Comparison of ENCODE assay signal across 24 cellular contexts in genomic region chr11:61131998-61132555, GRCh38. TPM values are rescaled to one million over a fixed set of nuclear protein-coding genes. Genes with fewer than 3 reads are reported as not detected.
DNase-seq lines count a peak whose midpoint lies in the region; ATAC-seq, FAIRE-seq and TF ChIP-seq lines count a peak whose summit lies in the region.
"Had no signal": no experiment of that assay in that cellular context is flagged by ENCODE, and none has a peak within 500 bp of the region (broad histone marks: within the 10 kb centered on the region; RNA-seq: fewer than 3 reads in every experiment).

No MANE protein-coding gene starts in this region.

- H3K79me2 ChIP-seq in osteoblast (ENCODE audit: insufficient read depth, low read length), result peaks cover 2% of the 10 kb centered on the region

- H3K9ac ChIP-seq in BLaER1 treated with 17β-estradiol and CSF1 and Interleukin-3, amounts not matched to agents 10 nM and 100 nM, result peak overlapping the region in 3 of 11 experiments; percentile 18 to 44 (median 23); a peak in 3 of 22 replicates
- H3K9ac ChIP-seq in kidney (ENCODE audit: low read length in 2 of 2), result no peak overlapping the region

- intact Hi-C loops in kidney (cut with DNase I), result no loop called here

- no peak overlapping the region for H3K27ac ChIP-seq in BLaER1 treated with 17β-estradiol and CSF1 and Interleukin-3, amounts not matched to agents 10 nM and 100 nM
- H3K27ac ChIP-seq in VCaP (peak overlapping the region; percentile 84; the same call in 1 of the 2 replicates), kidney (ENCODE audit: low read depth in 2 of 2, low read length in 2 of 2) (no peak overlapping the region), osteoblast (ENCODE audit: low read depth, low read length) (no peak overlapping the region)
- H3K27ac ChIP-seq: A549, C4-2B had no signal

- H3K4me1 ChIP-seq in BLaER1 treated with 17β-estradiol and CSF1 and Interleukin-3, amounts not matched to agents 10 nM and 100 nM, result peaks cover 30 to 65% (median 45%) of the 10 kb centered on the region in 10 experiments
- H3K4me1 ChIP-seq in kidney (ENCODE audit: control insufficient read depth in 1 of 2, insufficient read depth in 1 of 2, low read depth in 1 of 2, low read length in 2 of 2), result peaks cover 0 to 10% of the 10 kb centered on the region in 2 donors
- peaks cover 15% of the 10 kb centered on the region for H3K4me1 ChIP-seq in osteoblast (ENCODE audit: insufficient read depth, low read length)
- H3K4me1 ChIP-seq: BE2C had no signal

- H3K36me3 ChIP-seq in BLaER1 treated with 17β-estradiol and CSF1 and Interleukin-3, amounts not matched to agents 10 nM and 100 nM, result peaks cover 0 to 87% (median 0%) of the 10 kb centered on the region in 11 experiments; a peak in 11 of 22 replicates
- H3K36me3 ChIP-seq in kidney (ENCODE audit: control insufficient read depth in 1 of 2, insufficient read depth in 2 of 2, low read length in 2 of 2) (peaks cover 4 to 6% of the 10 kb centered on the region in 2 donors), osteoblast (ENCODE audit: insufficient read depth, low read length) (peaks cover 6% of the 10 kb centered on the region)
- H3K36me3 ChIP-seq: BE2C, HAP-1 had no signal

- no peaks in the 10 kb centered on the region for H3K9me3 Mint-ChIP-seq in stimulated activated effector memory CD8-positive, alpha-beta T cell treated with anti-CD3 and anti-CD28 coated beads, Interleukin-12 subunit alpha, Interleukin-12 subunit beta, amount 100 ng/mL, for 72 hours
- H3K9me3 Mint-ChIP-seq: CD8-positive, alpha-beta T cell had no signal

- FAIRE-seq in kidney (lab: Jason Lieb, UNC) (no peak), RCC 7860 (lab: Jason Lieb, UNC) (no peak)
- FAIRE-seq: A549, G401.6, GM12892, H54 had no signal

- H3K36me3 Mint-ChIP-seq in stimulated activated effector memory CD8-positive, alpha-beta T cell treated with anti-CD3 and anti-CD28 coated beads, Interleukin-12 subunit alpha, Interleukin-12 subunit beta, amount 100 ng/mL, for 72 hours, result peaks cover 28% of the 10 kb centered on the region

- H3K27ac Mint-ChIP-seq in stimulated activated effector memory CD8-positive, alpha-beta T cell treated with anti-CD3 and anti-CD28 coated beads, Interleukin-12 subunit alpha, Interleukin-12 subunit beta, amount 100 ng/mL, for 72 hours, result peak overlapping the region; percentile 73
- H3K27ac Mint-ChIP-seq: CD4-positive, CD25-positive, alpha-beta regulatory T cell; CD8-positive, alpha-beta T cell had no signal

- peaks cover 0 to 3% (median 0%) of the 10 kb centered on the region in 11 experiments; a peak in 3 of 22 replicates for H3K27me3 ChIP-seq in BLaER1 treated with 17β-estradiol and CSF1 and Interleukin-3, amounts not matched to agents 10 nM and 100 nM
- H3K27me3 ChIP-seq in osteoblast (ENCODE audit: insufficient read depth, low read length), result no peaks in the 10 kb centered on the region
- H3K27me3 ChIP-seq: BE2C had no signal

- no peak overlapping the region for H3K4me3 Mint-ChIP-seq in stimulated activated effector memory CD8-positive, alpha-beta T cell treated with anti-CD3 and anti-CD28 coated beads, Interleukin-12 subunit alpha, Interleukin-12 subunit beta, amount 100 ng/mL, for 72 hours
- H3K4me3 Mint-ChIP-seq: CD4-positive, CD25-positive, alpha-beta regulatory T cell; CD8-positive, alpha-beta T cell had no signal

- peak overlapping the region in 9 of 11 experiments; percentile 37 to 82 (median 65); a peak in 16 of 22 replicates for H3K4me2 ChIP-seq in BLaER1 treated with 17β-estradiol and CSF1 and Interleukin-3, amounts not matched to agents 10 nM and 100 nM
- H3K4me2 ChIP-seq in osteoblast (ENCODE audit: insufficient read depth, low read length), result no peak overlapping the region
- H3K4me2 ChIP-seq: A549 had no signal

- TF ChIP-seq CTCF in VCaP (conservative IDR thresholded peaks at IDR 0.05) (no peak), kidney (IDR thresholded peaks at IDR 0.05; ENCODE audit: borderline replicate concordance, extremely low read depth, insufficient read depth) (no peak), osteoblast (IDR thresholded peaks at IDR 0.05; ENCODE audit: extremely low read depth, low read depth, low read length) (no peak)

- peaks cover 39 to 96% (median 57%) of the 10 kb centered on the region in 11 experiments for H4K20me1 ChIP-seq in BLaER1 treated with 17β-estradiol and CSF1 and Interleukin-3, amounts not matched to agents 10 nM and 100 nM
- peaks cover 40% of the 10 kb centered on the region for H4K20me1 ChIP-seq in osteoblast (ENCODE audit: insufficient read depth, low read length)

- no peaks in the 10 kb centered on the region for H3K9me3 ChIP-seq in BLaER1 treated with 17β-estradiol and CSF1 and Interleukin-3, amounts not matched to agents 10 nM and 100 nM (replicated peaks in 1 of 11)
- H3K9me3 ChIP-seq in kidney (ENCODE audit: control insufficient read depth in 1 of 2, low read length in 2 of 2) (no peaks in the 10 kb centered on the region), osteoblast (ENCODE audit: low read depth, low read length) (no peaks in the 10 kb centered on the region)
- H3K9me3 ChIP-seq: A549, BE2C, Caco-2, HAP-1 had no signal

- no peak overlapping the region for H2AFZ ChIP-seq in osteoblast (ENCODE audit: low read length)

- DNase-seq in kidney (peak; percentile 70), cerebellar cortex (ENCODE audit: low spot score) (no peak), osteoblast (ENCODE audit: insufficient read length, low spot score, missing footprints) (no peak), RCC 7860 (ENCODE audit: low spot score) (no peak)
- DNase-seq in stimulated activated effector memory CD8-positive, alpha-beta T cell treated with anti-CD3 and anti-CD28 coated beads, Interleukin-12 subunit alpha, Interleukin-12 subunit beta, amount 100 ng/mL, for 72 hours (ENCODE audit: low spot score in 2 of 2), result no peak
- DNase-seq: 8988T; ACHN; AML-193; BE2C; Caco-2; CD4-positive, CD25-positive, alpha-beta regulatory T cell; CD8-positive, alpha-beta T cell; DMS153; DND-41; GOT3 had no signal

- ATAC-seq in stimulated activated effector memory CD8-positive, alpha-beta T cell treated with anti-CD3 and anti-CD28 coated beads, Interleukin-12 subunit alpha, Interleukin-12 subunit beta, amount 100 ng/mL, for 72 hours, result no peak
- ATAC-seq in HG03342 (IDR thresholded peaks at IDR 0.05; ENCODE audit: unreplicated experiment), result no peak
- ATAC-seq: A549; CD8-positive, alpha-beta T cell had no signal

- H3K4me1 Mint-ChIP-seq in stimulated activated effector memory CD8-positive, alpha-beta T cell treated with anti-CD3 and anti-CD28 coated beads, Interleukin-12 subunit alpha, Interleukin-12 subunit beta, amount 100 ng/mL, for 72 hours, result peaks cover 7% of the 10 kb centered on the region

- H3K4me3 ChIP-seq in BLaER1 treated with 17β-estradiol and CSF1 and Interleukin-3, amounts not matched to agents 10 nM and 100 nM, result no peak overlapping the region
- H3K4me3 ChIP-seq in kidney (ENCODE audit: low read length in 2 of 2), result no peak overlapping the region
- no peak overlapping the region for H3K4me3 ChIP-seq in osteoblast (ENCODE audit: insufficient read depth, low read length)
- H3K4me3 ChIP-seq: A549, HAP-1 had no signal

RNA-seq across cellular contexts. Expression of gene VPS37C, which starts 29.1 kb away (rescaled TPM):
- total RNA-seq in kidney, result 31.8 TPM
- polyA plus RNA-seq in kidney (ENCODE audit: insufficient read depth, low read depth, low replicate concordance), result 13.9 TPM
- 16.8 and 19.2 TPM in 2 replicates for total RNA-seq in osteoblast

RNA-seq across cellular contexts. Expression of gene CD5, which starts 29.8 kb away (rescaled TPM):
- 2.9 TPM for total RNA-seq in kidney
- 0.26 TPM for polyA plus RNA-seq in kidney (ENCODE audit: insufficient read depth, low read depth, low replicate concordance)
- total RNA-seq in osteoblast, result not detected in 2 replicates
- total RNA-seq: Caco-2 had no signal
- polyA plus RNA-seq: A549 had no signal
